In genomic region chrX:46589977-46590723, GRCh38 we compare ENCODE assay signal across 16 cellular contexts. TPM values are rescaled to one million over a fixed set of nuclear protein-coding genes. Genes with fewer than 3 reads are reported as not detected.
DNase-seq lines count a peak whose midpoint lies in the region; ATAC-seq and TF ChIP-seq lines count a peak whose summit lies in the region.
"Had no signal": no experiment of that assay in that cellular context is flagged by ENCODE, and none has a peak within 500 bp of the region (broad histone marks: within the 10 kb centered on the region; RNA-seq: fewer than 3 reads in every experiment).

No MANE protein-coding gene starts in this region.

- BruUV-seq in mammary epithelial cell (replicated peaks; lab: Mats Ljungman, UMichigan): no TSS peak

- no peak overlapping the region for H3K4me3 ChIP-seq in AG10803 (ENCODE audit: low read length)
- no peak overlapping the region for H3K4me3 ChIP-seq in mammary epithelial cell (replicated peaks in 1 of 3; ENCODE audit: insufficient read depth in 1 of 3, low read depth in 2 of 3, low read length in 3 of 3)
- no peak overlapping the region for H3K4me3 ChIP-seq in colonic mucosa
- H3K4me3 ChIP-seq in upper lobe of right lung: no peak overlapping the region
- H3K4me3 ChIP-seq: HAP-1, uterus had no signal

- CTCF ChIA-PET in mammary epithelial cell (lab: Charles Lee; ENCODE audit: low non-redundant PET): no interaction called here

- 64% methylated on average over 7 of the region's 7 CpGs for WGBS in mammary epithelial cell (ENCODE audit: low coverage, missing lambda C conversion rate)

- dilution Hi-C loops in mammary epithelial cell (cut with HindIII; ENCODE audit: low sequenced_read_pairs): no loop called here

- TF ChIP-seq CTCF in AG10803 (conservative IDR thresholded peaks at IDR 0.05; ENCODE audit: low read length) (no peak), mammary epithelial cell (conservative IDR thresholded peaks at IDR 0.05 in 1 of 2, IDR thresholded peaks at IDR 0.05 in 1 of 2; ENCODE audit: extremely low read depth in 1 of 2, insufficient read depth in 1 of 2, low read depth in 1 of 2, low read length in 2 of 2) (no peak), colonic mucosa (IDR thresholded peaks at IDR 0.05) (no peak), upper lobe of right lung (IDR thresholded peaks at IDR 0.05) (no peak)

- no peak overlapping the region for H3K27ac ChIP-seq in mammary epithelial cell (ENCODE audit: insufficient read depth, low read depth, low read length)
- H3K27ac ChIP-seq in colonic mucosa: no peak overlapping the region
- H3K27ac ChIP-seq in upper lobe of right lung: no peak overlapping the region
- H3K27ac ChIP-seq: KMS-11, uterus had no signal

- H3K27me3 ChIP-seq in mammary epithelial cell (ENCODE audit: insufficient read depth, low read length) (peaks cover 4% of the 10 kb centered on the region), colonic mucosa (no peaks in the 10 kb centered on the region), upper lobe of right lung (no peaks in the 10 kb centered on the region)
- H3K27me3 ChIP-seq: uterus had no signal

- peak; percentile 91 for DNase-seq in AG10803 (ENCODE audit: low read depth)
- DNase-seq in H4 (ENCODE audit: low spot score): peak; percentile 55
- peak; percentile 51 for DNase-seq in mammary epithelial cell
- DNase-seq in kidney glomerular epithelial cell (lab: John Stamatoyannopoulos, UW): peak; percentile 23
- DNase-seq in colonic mucosa: no peak
- no peak for DNase-seq in upper lobe of right lung
- no peak for DNase-seq in activated CD8-positive, alpha-beta memory T cell treated with anti-CD3 and anti-CD28 coated beads, Interleukin-2, amount 50 U/mL, for 4 hours
- DNase-seq: anterior cingulate cortex, COR-L47, small intestine, T1000, uterus had no signal

- H3K79me2 ChIP-seq in mammary epithelial cell (ENCODE audit: insufficient read depth, low read length): peaks cover 7% of the 10 kb centered on the region

- intact Hi-C loops in mammary epithelial cell (cut with micrococcal nuclease) (no loop called here), colonic mucosa (cut with DNase I) (no loop called here), upper lobe of right lung (cut with DNase I) (no loop called here)

- no peak for ATAC-seq in HG02840 (IDR thresholded peaks at IDR 0.05; ENCODE audit: low FRiP score, unreplicated experiment)
- no peak for ATAC-seq in upper lobe of right lung
- ATAC-seq: natural killer cell treated with Interleukin-12 subunit alpha and Interleukin-12 subunit beta and Interleukin-15 and Interleukin-18, amount 100 ng/mL, for 72 hours had no signal

- no peaks in the 10 kb centered on the region for H3K9me3 ChIP-seq in mammary epithelial cell (replicated peaks; ENCODE audit: insufficient read depth, low read length)
- H3K9me3 ChIP-seq in colonic mucosa: no peaks in the 10 kb centered on the region
- H3K9me3 ChIP-seq in upper lobe of right lung: no peaks in the 10 kb centered on the region
- H3K9me3 ChIP-seq: HAP-1, uterus had no signal

- no peak overlapping the region for H2AFZ ChIP-seq in mammary epithelial cell (ENCODE audit: low read depth, low read length)

- H3K4me2 ChIP-seq in mammary epithelial cell (ENCODE audit: insufficient read depth, low read depth, low read length): no peak overlapping the region
- H3K4me2 ChIP-seq: KMS-11 had no signal

- H3K9ac ChIP-seq in mammary epithelial cell (ENCODE audit: insufficient read depth, low read length) (no peak overlapping the region), colonic mucosa (ENCODE audit: low read depth in 2 of 2, low read length in 2 of 2) (no peak overlapping the region)
- H3K9ac ChIP-seq: KMS-11 had no signal

- H3K36me3 ChIP-seq in mammary epithelial cell (ENCODE audit: insufficient read depth, low read length): no peaks in the 10 kb centered on the region
- H3K36me3 ChIP-seq in colonic mucosa: no peaks in the 10 kb centered on the region
- no peaks in the 10 kb centered on the region for H3K36me3 ChIP-seq in upper lobe of right lung
- H3K36me3 ChIP-seq: HAP-1, uterus had no signal

- in situ Hi-C loops in mammary epithelial cell (cut with MboI; ENCODE audit: low sequenced_read_pairs in 2 of 2): no loop called here

- peaks cover 28% of the 10 kb centered on the region for H3K4me1 ChIP-seq in mammary epithelial cell (ENCODE audit: insufficient read depth, low read length)
- H3K4me1 ChIP-seq in colonic mucosa: no peaks in the 10 kb centered on the region
- H3K4me1 ChIP-seq in upper lobe of right lung: no peaks in the 10 kb centered on the region
- H3K4me1 ChIP-seq: uterus had no signal

- no peaks in the 10 kb centered on the region for H4K20me1 ChIP-seq in mammary epithelial cell (ENCODE audit: insufficient read depth, low read length)

RNA-seq across cellular contexts. Expression of gene CHST7, which starts 16.6 kb away (rescaled TPM):
- 0.80 and 2.2 TPM in 2 replicates for total RNA-seq in H4 (2014; rRNA removed; shearing (Covaris generic))
- 1 to 10 TPM; 3.0 to 8.8 TPM for total RNA-seq in mammary epithelial cell
- 3.0 TPM for polyA plus RNA-seq in mammary epithelial cell
- polyA minus RNA-seq in mammary epithelial cell: 0.26 TPM
- total RNA-seq in colonic mucosa: 1 to 10 TPM; 1.8 to 2.0 TPM
- total RNA-seq in upper lobe of right lung: 7.5 TPM

RNA-seq across cellular contexts. Expression of gene ZNF674, which starts 44.9 kb away (rescaled TPM):
- 2.1 and 3.5 TPM in 2 replicates for total RNA-seq in H4 (2014; rRNA removed; shearing (Covaris generic))
- total RNA-seq in mammary epithelial cell (1 to 10 TPM; 6.0 to 7.4 TPM), colonic mucosa (1 to 10 TPM; 3.6 to 4.0 TPM), upper lobe of right lung (5.9 TPM)
- polyA plus RNA-seq in mammary epithelial cell: 2.3 TPM
- 1.2 TPM for polyA minus RNA-seq in mammary epithelial cell

Comparison
In these comparisons a context has a peak if more than half of its experiments do, and no peak if none do; other contexts are left out.
1. DNase-seq: peak in AG10803 (single experiment), H4 (single experiment), mammary epithelial cell (single experiment) and kidney glomerular epithelial cell (single experiment); none in colonic mucosa (single experiment), upper lobe of right lung (single experiment) and activated CD8-positive, alpha-beta memory T cell treated with anti-CD3 and anti-CD28 coated beads, Interleukin-2, amount 50 U/mL, for 4 hours (single experiment).